ENCODE assay signal across 38 cellular contexts in genomic region chr10:98231417-98231816, GRCh38. TPM values are rescaled to one million over a fixed set of nuclear protein-coding genes. Genes with fewer than 3 reads are reported as not detected.
"Had no signal": no experiment of that assay in that cellular context is flagged by ENCODE, and none has a peak within 500 bp of the region (broad histone marks: within the 10 kb centered on the region; RNA-seq: fewer than 3 reads in every experiment).

No MANE protein-coding gene starts in this region.

- H3K27me3 Mint-ChIP-seq: activated naive CD4-positive, alpha-beta T cell treated with anti-CD3 and anti-CD28 coated beads, Interleukin-2, amount 10 ng/mL, durations not matched to agents 7 days and 5 days; activated naive CD4-positive, alpha-beta T cell treated with anti-CD3 and anti-CD28 coated beads, Interleukin-2, amount 50 U/mL, for 24 hours; activated naive CD8-positive, alpha-beta T cell treated with anti-CD3 and anti-CD28 coated beads for 36 hours; activated naive CD8-positive, alpha-beta T cell treated with anti-CD3 and anti-CD28 coated beads, Interleukin-2, amount 10 ng/mL, durations not matched to agents 7 days and 5 days; activated T-cell treated with anti-CD3 and anti-CD28 coated beads, Interleukin-2, amount 50 U/mL, for 24 hours; activated T-helper 17 cell treated with anti-CD3 and anti-CD28 coated beads, Interleukin-2, amount 50 U/mL, for 72 hours; brain; central memory CD8-positive, alpha-beta T cell had no signal

- H3K27ac ChIP-seq: adrenal gland, ascending aorta, body of pancreas, brain microvascular endothelial cell, breast epithelium, cardiac muscle cell had no signal

- ATAC-seq: activated naive CD4-positive, alpha-beta T cell treated with anti-CD3 and anti-CD28 coated beads, Interleukin-2, amount 50 U/mL, for 72 hours; activated T-cell treated with anti-CD3 and anti-CD28 coated beads, Interleukin-2, amount 50 U/mL, for 4 hours; activated T-cell treated with anti-CD3 and anti-CD28 coated beads, Interleukin-2, amount 50 U/mL, for 72 hours; activated T-helper 17 cell treated with anti-CD3 and anti-CD28 coated beads, Interleukin-2, amount 50 U/mL, for 72 hours; body of pancreas had no signal

- H3K4me1 Mint-ChIP-seq: brain had no signal

- H3K9me3 Mint-ChIP-seq: activated naive CD4-positive, alpha-beta T cell treated with anti-CD3 and anti-CD28 coated beads, Interleukin-2, amount 10 ng/mL, durations not matched to agents 7 days and 5 days; activated naive CD4-positive, alpha-beta T cell treated with anti-CD3 and anti-CD28 coated beads, Interleukin-2, amount 50 U/mL, for 24 hours; activated T-cell treated with anti-CD3 and anti-CD28 coated beads, Interleukin-2, amount 50 U/mL, for 24 hours; activated T-cell treated with anti-CD3 and anti-CD28 coated beads, Interleukin-2, amount 50 U/mL, for 4 hours; activated T-helper 17 cell treated with anti-CD3 and anti-CD28 coated beads, Interleukin-2, amount 50 U/mL, for 72 hours had no signal

- H3K27me3 ChIP-seq: adrenal gland, ascending aorta, body of pancreas, brain microvascular endothelial cell, breast epithelium, cardiac muscle cell had no signal

- H3K4me1 ChIP-seq: ascending aorta, body of pancreas, breast epithelium had no signal

- H3K9me3 ChIP-seq: adrenal gland, body of pancreas, breast epithelium had no signal

- FAIRE-seq: bronchial epithelial cell had no signal

- DNase-seq: activated effector memory CD4-positive, alpha-beta T cell treated with anti-CD3 and anti-CD28 coated beads, Interleukin-2, amount 50 U/mL, for 16 hours; activated effector memory CD4-positive, alpha-beta T cell treated with Interleukin-2 at 50 U/mL for 16 hours; activated gamma-delta T cell; activated gamma-delta T cell treated with Interleukin-2 at 50 U/mL for 16 hours; activated naive CD4-positive, alpha-beta T cell; activated naive CD4-positive, alpha-beta T cell treated with anti-CD3 and anti-CD28 coated beads for 36 hours; activated naive CD4-positive, alpha-beta T cell treated with anti-CD3 and anti-CD28 coated beads, Interleukin-2, amount 10 ng/mL, durations not matched to agents 7 days and 5 days; activated naive CD4-positive, alpha-beta T cell treated with anti-CD3 and anti-CD28 coated beads, Interleukin-2, amount 50 U/mL, for 16 hours; activated naive CD4-positive, alpha-beta T cell treated with Interleukin-2 at 50 U/mL for 16 hours; activated naive CD8-positive, alpha-beta T cell treated with anti-CD3 and anti-CD28 coated beads for 36 hours; activated naive CD8-positive, alpha-beta T cell treated with anti-CD3 and anti-CD28 coated beads, Interleukin-2, amount 10 ng/mL, durations not matched to agents 7 days and 5 days; activated T-cell treated with anti-CD3 and anti-CD28 coated beads for 4 hours; activated T-cell treated with anti-CD3 and anti-CD28 coated beads, Interleukin-2, amount 50 U/mL, for 1 hour; activated T-cell treated with anti-CD3 and anti-CD28 coated beads, Interleukin-2, amount 50 U/mL, for 24 hours; activated T-cell treated with anti-CD3 and anti-CD28 coated beads, Interleukin-2, amount 50 U/mL, for 4 hours; activated T-cell treated with anti-CD3 and anti-CD28 coated beads, Interleukin-2, amount 50 U/mL, for 48 hours; activated T-cell treated with anti-CD3 and anti-CD28 coated beads, Interleukin-2, amount 50 U/mL, for 72 hours; adrenal gland; amniotic stem cell; amygdala; anterior cingulate cortex; aorta; body of pancreas; brain microvascular endothelial cell; caudate nucleus; central memory CD4-positive, alpha-beta T cell; cerebellar nuclear complex had no signal

- H3K4me3 ChIP-seq: adrenal gland, ascending aorta, body of pancreas, breast epithelium, cardiac muscle cell had no signal

- H3K36me3 ChIP-seq: breast epithelium, cardiac muscle cell had no signal

- H3K27ac Mint-ChIP-seq: activated naive CD4-positive, alpha-beta T cell treated with anti-CD3 and anti-CD28 coated beads for 36 hours; activated naive CD4-positive, alpha-beta T cell treated with anti-CD3 and anti-CD28 coated beads, Interleukin-2, amount 10 ng/mL, durations not matched to agents 7 days and 5 days; activated naive CD4-positive, alpha-beta T cell treated with anti-CD3 and anti-CD28 coated beads, Interleukin-2, amount 50 U/mL, for 24 hours; activated naive CD4-positive, alpha-beta T cell treated with anti-CD3 and anti-CD28 coated beads, Interleukin-2, amount 50 U/mL, for 72 hours; activated naive CD8-positive, alpha-beta T cell treated with anti-CD3 and anti-CD28 coated beads for 36 hours; activated naive CD8-positive, alpha-beta T cell treated with anti-CD3 and anti-CD28 coated beads, Interleukin-2, amount 10 ng/mL, durations not matched to agents 7 days and 5 days; activated T-cell treated with anti-CD3 and anti-CD28 coated beads, Interleukin-2, amount 50 U/mL, for 24 hours; activated T-helper 1 cell treated with anti-CD3 and anti-CD28 coated beads, Interleukin-12 subunit alpha, Interleukin-12 subunit beta, Interleukin-2, Interleukin-4 antibody, amounts not matched to agents 30 ng/mL and 10 ng/mL and 1 ng/mL, durations not matched to agents 14 hours and 24 hours and 36 hours; activated T-helper 17 cell treated with anti-CD3 and anti-CD28 coated beads, Interleukin-2, amount 50 U/mL, for 72 hours; activated T-helper 2 cell treated with anti-CD3 and anti-CD28 coated beads, Interferon-gamma antibody, Interleukin-2, Interleukin-4, amounts not matched to agents 10 μg/mL and 5 μg/mL and 100 μg/mL, durations not matched to agents 14 hours and 24 hours and 36 hours; brain had no signal

- H3K4me3 Mint-ChIP-seq: activated naive CD4-positive, alpha-beta T cell treated with anti-CD3 and anti-CD28 coated beads for 36 hours; activated naive CD4-positive, alpha-beta T cell treated with anti-CD3 and anti-CD28 coated beads, Interleukin-2, amount 10 ng/mL, durations not matched to agents 7 days and 5 days; activated naive CD4-positive, alpha-beta T cell treated with anti-CD3 and anti-CD28 coated beads, Interleukin-2, amount 50 U/mL, for 24 hours; activated naive CD8-positive, alpha-beta T cell treated with anti-CD3 and anti-CD28 coated beads for 36 hours; activated naive CD8-positive, alpha-beta T cell treated with anti-CD3 and anti-CD28 coated beads, Interleukin-2, amount 10 ng/mL, durations not matched to agents 7 days and 5 days; activated T-cell treated with anti-CD3 and anti-CD28 coated beads, Interleukin-2, amount 50 U/mL, for 24 hours; activated T-cell treated with anti-CD3 and anti-CD28 coated beads, Interleukin-2, amount 50 U/mL, for 4 hours; activated T-cell treated with anti-CD3 and anti-CD28 coated beads, Interleukin-2, amount 50 U/mL, for 72 hours; activated T-helper 1 cell treated with anti-CD3 and anti-CD28 coated beads, Interleukin-12 subunit alpha, Interleukin-12 subunit beta, Interleukin-2, Interleukin-4 antibody, amounts not matched to agents 30 ng/mL and 10 ng/mL and 1 ng/mL, durations not matched to agents 14 hours and 24 hours and 36 hours; activated T-helper 17 cell treated with anti-CD3 and anti-CD28 coated beads, Interleukin-2, amount 50 U/mL, for 72 hours; brain; central memory CD8-positive, alpha-beta T cell had no signal

RNA-seq across cellular contexts. Expression of gene LOXL4, which starts 36.6 kb away (rescaled TPM):
- total RNA-seq: activated naive CD4-positive, alpha-beta T cell treated with anti-CD3 and anti-CD28 coated beads for 36 hours; activated naive CD4-positive, alpha-beta T cell treated with anti-CD3 and anti-CD28 coated beads, Interleukin-2, amount 50 U/mL, for 72 hours; activated naive CD8-positive, alpha-beta T cell treated with anti-CD3 and anti-CD28 coated beads for 36 hours; activated naive CD8-positive, alpha-beta T cell treated with anti-CD3 and anti-CD28 coated beads, Interleukin-2, amount 10 ng/mL, durations not matched to agents 7 days and 5 days; activated T-cell treated with anti-CD3 and anti-CD28 coated beads, Interleukin-2, amount 50 U/mL, for 4 hours; activated T-cell treated with anti-CD3 and anti-CD28 coated beads, Interleukin-2, amount 50 U/mL, for 72 hours; activated T-helper 1 cell treated with anti-CD3 and anti-CD28 coated beads, Interleukin-12 subunit alpha, Interleukin-12 subunit beta, Interleukin-2, Interleukin-4 antibody, amounts not matched to agents 30 ng/mL and 10 ng/mL and 1 ng/mL, durations not matched to agents 14 hours and 24 hours and 36 hours; activated T-helper 17 cell treated with anti-CD3 and anti-CD28 coated beads, Interleukin-2, amount 50 U/mL, for 72 hours; activated T-helper 2 cell treated with anti-CD3 and anti-CD28 coated beads, Interferon-gamma antibody, Interleukin-2, Interleukin-4, amounts not matched to agents 10 μg/mL and 5 μg/mL and 100 μg/mL, durations not matched to agents 14 hours and 24 hours and 36 hours had no signal
